8 cellular contexts compared by ENCODE assay signal in the genomic region with DNA sequence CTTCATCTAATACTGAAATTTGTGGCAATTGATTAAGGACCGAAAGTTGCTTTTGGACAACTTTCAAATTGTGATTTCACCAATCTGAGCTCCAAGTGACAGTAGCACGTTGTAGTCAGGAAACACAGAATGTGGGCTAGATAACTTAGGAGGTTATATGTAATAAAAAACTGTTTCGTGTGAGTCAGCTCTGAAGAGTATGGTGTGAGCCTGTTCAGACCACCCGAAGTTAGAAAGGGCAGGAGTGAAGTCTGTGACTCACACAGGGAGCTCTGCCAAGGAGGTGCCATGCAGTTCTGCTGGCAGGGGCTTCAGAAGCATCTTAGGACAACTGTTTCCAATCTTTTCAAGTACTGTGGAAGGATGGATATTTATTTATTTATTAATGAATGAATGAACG. TPM values are rescaled to one million over a fixed set of nuclear protein-coding genes. Genes with fewer than 3 reads are reported as not detected.
DNase-seq lines count a peak whose midpoint lies in the region; ATAC-seq, FAIRE-seq and TF ChIP-seq lines count a peak whose summit lies in the region.

No MANE protein-coding gene starts in this region.

- no peak overlapping the region for H3K4me2 ChIP-seq in trophoblast cell (ENCODE audit: low read length)

- CTCF ChIA-PET in WTC11 (lab: Charles Lee): no interaction called here

- H3K36me3 ChIP-seq in psoas muscle (ENCODE audit: insufficient read depth in 1 of 2, low read depth in 1 of 2) (peaks cover 0 to 5% of the 10 kb centered on the region in 2 donors), trophoblast cell (ENCODE audit: control insufficient read depth in 1 of 2, insufficient read depth in 2 of 2, low read length in 2 of 2) (no peaks in the 10 kb centered on the region)

- no peak overlapping the region for H4K12ac ChIP-seq in trophoblast cell (ENCODE audit: low read depth, low read length)

- H3K27ac ChIP-seq in psoas muscle (peak overlapping the region; percentile 20), trophoblast cell (ENCODE audit: low read depth, low read length) (no peak overlapping the region)

- H3K18ac ChIP-seq in trophoblast cell (ENCODE audit: low read length): no peak overlapping the region

- H2BK120ac ChIP-seq in trophoblast cell (ENCODE audit: insufficient read depth, low read length, poor library complexity): no peak overlapping the region

- H4K8ac ChIP-seq in trophoblast cell (ENCODE audit: low read depth, low read length): no peak overlapping the region

- no peak overlapping the region for H3K9ac ChIP-seq in trophoblast cell (ENCODE audit: low read length)

- no peak overlapping the region for H3K4me3 ChIP-seq in epithelial cell of esophagus (ENCODE audit: low read length)
- no peak overlapping the region for H3K4me3 ChIP-seq in psoas muscle
- H3K4me3 ChIP-seq in trophoblast cell (ENCODE audit: low read depth, low read length): no peak overlapping the region

- peak; percentile 51 for DNase-seq in GM04504 (ENCODE audit: low read depth)
- peak; percentile 85 for DNase-seq in RCC 7860 (ENCODE audit: low spot score)
- DNase-seq in epithelial cell of esophagus (ENCODE audit: low read depth): peak; percentile 56
- no peak for DNase-seq in psoas muscle
- DNase-seq in central memory CD4-positive, alpha-beta T cell: no peak
- no peak for DNase-seq in stimulated activated CD4-positive, alpha-beta T cell treated with anti-CD3 and anti-CD28 coated beads, Interleukin-2, amount 100 ng/mL, for 48 hours
- DNase-seq in WTC11 (ENCODE audit: low spot score): no peak
- DNase-seq in trophoblast cell: no peak

- 22 to 36% (median 28%) methylated on average over 5 of the region's 5 CpGs for WGBS in psoas muscle, 3 donors
- WGBS in trophoblast cell (ENCODE audit: extremely low coverage, insufficient coverage, insufficient read length): no CpG with 5 or more reads among the region's 5 CpGs

- POLR2A ChIA-PET in WTC11 (lab: Charles Lee): no interaction called here

- no peaks in the 10 kb centered on the region for H3K36me3 Mint-ChIP-seq in WTC11

- H3K27me3 Mint-ChIP-seq in WTC11 (ENCODE audit: low read depth): no peaks in the 10 kb centered on the region; the same call in 1 of the 2 replicates

- TF ChIP-seq CTCF in epithelial cell of esophagus (IDR thresholded peaks at IDR 0.05; ENCODE audit: insufficient read depth, low read depth, low read length, missing control alignments) (no peak), psoas muscle (IDR thresholded peaks at IDR 0.05) (no peak), WTC11 (IDR thresholded peaks at IDR 0.05) (no peak)

- peak; percentile 91 for FAIRE-seq in RCC 7860 (lab: Jason Lieb, UNC)

- no peak overlapping the region for H2BK12ac ChIP-seq in trophoblast cell (ENCODE audit: low read length)

- H2AFZ ChIP-seq in trophoblast cell (ENCODE audit: insufficient read depth, low read length, poor library complexity): no peak overlapping the region

- no peak overlapping the region for H4K91ac ChIP-seq in trophoblast cell (ENCODE audit: low read depth, low read length)

- no peak overlapping the region for H3K14ac ChIP-seq in trophoblast cell (ENCODE audit: low read length)

- H3K9me3 ChIP-seq in psoas muscle (no peaks in the 10 kb centered on the region), trophoblast cell (ENCODE audit: insufficient read depth, low read depth, low read length) (peaks cover 2% of the 10 kb centered on the region)

- H3K4me1 ChIP-seq in psoas muscle (peaks cover 23% of the 10 kb centered on the region), trophoblast cell (ENCODE audit: control insufficient read depth in 1 of 2, insufficient read depth in 2 of 2, low read length in 2 of 2) (peaks cover 0 to 2% of the 10 kb centered on the region in 2 experiments)

- no peak overlapping the region for H3K4me3 Mint-ChIP-seq in WTC11

- H3K79me2 ChIP-seq in trophoblast cell (ENCODE audit: control insufficient read depth, insufficient read depth, low read length, poor library complexity): no peaks in the 10 kb centered on the region

- intact Hi-C loops in psoas muscle (cut with DNase I): no loop called here

- no peak overlapping the region for H2AK5ac ChIP-seq in trophoblast cell (ENCODE audit: low read length)

- no peak overlapping the region for H3K23ac ChIP-seq in trophoblast cell (ENCODE audit: low read length)

- H2BK5ac ChIP-seq in trophoblast cell (ENCODE audit: low read depth, low read length, poor library complexity): no peak overlapping the region

- no peak overlapping the region for H3K4ac ChIP-seq in trophoblast cell (ENCODE audit: low read depth, low read length)

- H3K27me3 ChIP-seq in psoas muscle (ENCODE audit: insufficient read depth in 3 of 3, low read length in 2 of 3) (no peaks in the 10 kb centered on the region), trophoblast cell (ENCODE audit: insufficient read depth, low read length) (no peaks in the 10 kb centered on the region)

- no peaks in the 10 kb centered on the region for H3K9me3 Mint-ChIP-seq in WTC11

- H3K79me1 ChIP-seq in trophoblast cell (ENCODE audit: low read length): no peaks in the 10 kb centered on the region

- peak; percentile 25 to 58 (median 54) for ATAC-seq in psoas muscle
- no peak for ATAC-seq in WTC11

- H3K27ac Mint-ChIP-seq in WTC11: no peak overlapping the region

- H3K4me1 Mint-ChIP-seq in WTC11: 0 out of 2 replicates have a peak, but pooled peaks cover 3% of the 10 kb centered on the region

TF ChIP-seq in WTC11, 78 proteins besides CTCF, POLR2A, EP300 and RAD21 (continues in another document):
- TF ChIP-seq GABPB1 (CRISPR knock-in tag; IDR thresholded peaks at IDR 0.05): no peak
- no peak for TF ChIP-seq TP53 (CRISPR knock-in tag; IDR thresholded peaks at IDR 0.05)
- TF ChIP-seq JAZF1 (CRISPR knock-in tag; IDR thresholded peaks at IDR 0.05): no peak
- TF ChIP-seq ZNF219 (CRISPR knock-in tag; IDR thresholded peaks at IDR 0.05; ENCODE audit: borderline replicate concordance): no peak
- no peak for TF ChIP-seq ZNF138 (CRISPR knock-in tag; conservative IDR thresholded peaks at IDR 0.05)
- TF ChIP-seq, protein P1, sequence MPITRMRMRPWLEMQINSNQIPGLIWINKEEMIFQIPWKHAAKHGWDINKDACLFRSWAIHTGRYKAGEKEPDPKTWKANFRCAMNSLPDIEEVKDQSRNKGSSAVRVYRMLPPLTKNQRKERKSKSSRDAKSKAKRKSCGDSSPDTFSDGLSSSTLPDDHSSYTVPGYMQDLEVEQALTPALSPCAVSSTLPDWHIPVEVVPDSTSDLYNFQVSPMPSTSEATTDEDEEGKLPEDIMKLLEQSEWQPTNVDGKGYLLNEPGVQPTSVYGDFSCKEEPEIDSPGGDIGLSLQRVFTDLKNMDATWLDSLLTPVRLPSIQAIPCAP (CRISPR knock-in tag; IDR thresholded peaks at IDR 0.05): no peak
- TF ChIP-seq ZNF423 (CRISPR knock-in tag; IDR thresholded peaks at IDR 0.05): no peak
- TF ChIP-seq NFYB (CRISPR knock-in tag; conservative IDR thresholded peaks at IDR 0.05; ENCODE audit: low read depth): no peak
- TF ChIP-seq, protein P2, sequence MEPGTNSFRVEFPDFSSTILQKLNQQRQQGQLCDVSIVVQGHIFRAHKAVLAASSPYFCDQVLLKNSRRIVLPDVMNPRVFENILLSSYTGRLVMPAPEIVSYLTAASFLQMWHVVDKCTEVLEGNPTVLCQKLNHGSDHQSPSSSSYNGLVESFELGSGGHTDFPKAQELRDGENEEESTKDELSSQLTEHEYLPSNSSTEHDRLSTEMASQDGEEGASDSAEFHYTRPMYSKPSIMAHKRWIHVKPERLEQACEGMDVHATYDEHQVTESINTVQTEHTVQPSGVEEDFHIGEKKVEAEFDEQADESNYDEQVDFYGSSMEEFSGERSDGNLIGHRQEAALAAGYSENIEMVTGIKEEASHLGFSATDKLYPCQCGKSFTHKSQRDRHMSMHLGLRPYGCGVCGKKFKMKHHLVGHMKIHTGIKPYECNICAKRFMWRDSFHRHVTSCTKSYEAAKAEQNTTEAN (CRISPR knock-in tag; IDR thresholded peaks at IDR 0.05): no peak
- no peak for TF ChIP-seq SMAD4 (CRISPR knock-in tag; IDR thresholded peaks at IDR 0.05)
- TF ChIP-seq RELA (CRISPR knock-in tag; IDR thresholded peaks at IDR 0.05; ENCODE audit: borderline replicate concordance): no peak
- TF ChIP-seq, protein P3, sequence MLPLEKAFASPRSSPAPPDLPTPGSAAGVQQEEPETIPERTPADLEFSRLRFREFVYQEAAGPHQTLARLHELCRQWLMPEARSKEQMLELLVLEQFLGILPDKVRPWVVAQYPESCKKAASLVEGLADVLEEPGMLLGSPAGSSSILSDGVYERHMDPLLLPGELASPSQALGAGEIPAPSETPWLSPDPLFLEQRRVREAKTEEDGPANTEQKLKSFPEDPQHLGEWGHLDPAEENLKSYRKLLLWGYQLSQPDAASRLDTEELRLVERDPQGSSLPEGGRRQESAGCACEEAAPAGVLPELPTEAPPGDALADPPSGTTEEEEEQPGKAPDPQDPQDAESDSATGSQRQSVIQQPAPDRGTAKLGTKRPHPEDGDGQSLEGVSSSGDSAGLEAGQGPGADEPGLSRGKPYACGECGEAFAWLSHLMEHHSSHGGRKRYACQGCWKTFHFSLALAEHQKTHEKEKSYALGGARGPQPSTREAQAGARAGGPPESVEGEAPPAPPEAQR (CRISPR knock-in tag; IDR thresholded peaks at IDR 0.05): no peak
- TF ChIP-seq, protein P4, sequence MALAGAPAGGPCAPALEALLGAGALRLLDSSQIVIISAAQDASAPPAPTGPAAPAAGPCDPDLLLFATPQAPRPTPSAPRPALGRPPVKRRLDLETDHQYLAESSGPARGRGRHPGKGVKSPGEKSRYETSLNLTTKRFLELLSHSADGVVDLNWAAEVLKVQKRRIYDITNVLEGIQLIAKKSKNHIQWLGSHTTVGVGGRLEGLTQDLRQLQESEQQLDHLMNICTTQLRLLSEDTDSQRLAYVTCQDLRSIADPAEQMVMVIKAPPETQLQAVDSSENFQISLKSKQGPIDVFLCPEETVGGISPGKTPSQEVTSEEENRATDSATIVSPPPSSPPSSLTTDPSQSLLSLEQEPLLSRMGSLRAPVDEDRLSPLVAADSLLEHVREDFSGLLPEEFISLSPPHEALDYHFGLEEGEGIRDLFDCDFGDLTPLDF (CRISPR knock-in tag; IDR thresholded peaks at IDR 0.05): no peak
- TF ChIP-seq KAT7 (CRISPR knock-in tag; IDR thresholded peaks at IDR 0.05; ENCODE audit: borderline replicate concordance): no peak

RNA-seq across cellular contexts. Expression of a gene that starts 16.4 kb away (rescaled TPM):
- total RNA-seq in psoas muscle: 1 to 10 TPM; 4.4 to 7.3 (median 5.5) TPM
- polyA plus RNA-seq in psoas muscle: 1 to 10 TPM; 2.0 to 5.0 (median 2.1) TPM
- 15.9 to 18.4 TPM (median 16.9 TPM) in 3 replicates for total RNA-seq in WTC11 (2021)
- 9.6 and 9.9 TPM in 2 replicates for polyA plus RNA-seq in trophoblast cell (2013)

RNA-seq across cellular contexts. Expression of a gene that starts 39.2 kb away (rescaled TPM):
- total RNA-seq in psoas muscle (10 to 100 TPM; 26.5 to 98.3 (median 76.6) TPM), WTC11 (2021) (13.6 to 23.8 TPM (median 14.7 TPM) in 3 replicates)
- 10 to 100 TPM; 19.5 to 48.2 (median 30.5) TPM for polyA plus RNA-seq in psoas muscle
- polyA plus RNA-seq in trophoblast cell (2013): 10.3 and 10.5 TPM in 2 replicates

Comparison
In these comparisons a context has a peak if more than half of its experiments do, and no peak if none do; other contexts are left out.
1. DNase-seq: peak in GM04504 (single experiment), RCC 7860 (single experiment) and epithelial cell of esophagus (single experiment); none in psoas muscle (0 of 2), central memory CD4-positive, alpha-beta T cell (single experiment), stimulated activated CD4-positive, alpha-beta T cell treated with anti-CD3 and anti-CD28 coated beads, Interleukin-2, amount 100 ng/mL, for 48 hours (0 of 2), WTC11 (single experiment) and trophoblast cell (0 of 2).